ENCODE assay signal across 14 cellular contexts in genomic region chr20:58645277-58645968, GRCh38. TPM values are rescaled to one million over a fixed set of nuclear protein-coding genes. Genes with fewer than 3 reads are reported as not detected.
A peak's percentile ranks its signal among the peaks of the same experiment; 100 is the strongest.
DNase-seq lines count a peak whose midpoint lies in the region; ATAC-seq and TF ChIP-seq lines count a peak whose summit lies in the region.
"Had no signal": no experiment of that assay in that cellular context is flagged by ENCODE, and none has a peak within 500 bp of the region (broad histone marks: within the 10 kb centered on the region; RNA-seq: fewer than 3 reads in every experiment).

No MANE protein-coding gene starts in this region.

- DNase-seq in EL (peak; percentile 26), NCI-H226 (peak; percentile 73), dermis blood vessel endothelial cell (peak; percentile 89), T-helper 9 cell (no peak), substantia nigra (lab: John Stamatoyannopoulos, UW) (no peak)
- DNase-seq: amygdala, erythroblast, naive B cell, NCI-H1694, OCI-M1 had no signal

- TF ChIP-seq CTCF in nephron (IDR thresholded peaks at IDR 0.05; ENCODE audit: unreplicated experiment in 3 of 3) = no peak

- peaks cover 9% of the 10 kb centered on the region for H3K27me3 Mint-ChIP-seq in nephron (ENCODE audit: low read depth)

- peaks cover 49% of the 10 kb centered on the region for H3K4me1 Mint-ChIP-seq in nephron

- H3K36me3 Mint-ChIP-seq in nephron (ENCODE audit: low read depth) = no peaks in the 10 kb centered on the region
- H3K36me3 Mint-ChIP-seq: naive B cell had no signal

- H3K9me3 Mint-ChIP-seq in nephron = no peaks in the 10 kb centered on the region
- H3K9me3 Mint-ChIP-seq: naive B cell had no signal

- H3K4me3 Mint-ChIP-seq in nephron = peak overlapping the region in 1 of 3 experiments; percentile 57
- H3K4me3 Mint-ChIP-seq: B cell had no signal

- no peak overlapping the region for H3K27ac ChIP-seq in substantia nigra (ENCODE audit: low read depth, low read length, poor library complexity, severe bottlenecking)

- ATAC-seq in HG03280 (IDR thresholded peaks at IDR 0.05; ENCODE audit: unreplicated experiment) = no peak
- no peak for ATAC-seq in HG03442 (IDR thresholded peaks at IDR 0.05; ENCODE audit: unreplicated experiment)

- peak overlapping the region in 2 of 3 experiments; percentile 42 to 90 for H3K27ac Mint-ChIP-seq in nephron
- H3K27ac Mint-ChIP-seq: B cell had no signal

RNA-seq across cellular contexts. Expression of gene STX16, which starts 5.7 kb away (rescaled TPM):
- total RNA-seq in dermis blood vessel endothelial cell = 36.4 and 53.5 TPM in 2 replicates

RNA-seq across cellular contexts. Expression of gene NPEPL1, which starts 47.2 kb away (rescaled TPM):
- total RNA-seq in dermis blood vessel endothelial cell = 20.6 and 28.8 TPM in 2 replicates

Comparison
In these comparisons a context has a peak if more than half of its experiments do, and no peak if none do; other contexts are left out.
1. DNase-seq: peak in EL (single experiment), NCI-H226 (single experiment) and dermis blood vessel endothelial cell (single experiment); none in T-helper 9 cell (single experiment) and substantia nigra (0 of 49).